9 cellular contexts compared by ENCODE assay signal in genomic region chr6:36386495-36387439, GRCh38. TPM values are rescaled to one million over a fixed set of nuclear protein-coding genes. Genes with fewer than 3 reads are reported as not detected.
A peak's percentile ranks its signal among the peaks of the same experiment; 100 is the strongest.
DNase-seq lines count a peak whose midpoint lies in the region; ATAC-seq and TF ChIP-seq lines count a peak whose summit lies in the region.
"Had no signal": no experiment of that assay in that cellular context is flagged by ENCODE, and none has a peak within 500 bp of the region (broad histone marks: within the 10 kb centered on the region; RNA-seq: fewer than 3 reads in every experiment).

No MANE protein-coding gene starts in this region.

- H3K27ac Mint-ChIP-seq in activated T-cell treated with anti-CD3 and anti-CD28 coated beads, Interleukin-2, amount 50 U/mL, for 24 hours = peak overlapping the region; percentile 85
- H3K27ac Mint-ChIP-seq in natural killer cell treated with Interleukin-12 subunit alpha and Interleukin-12 subunit beta and Interleukin-15 and Interleukin-18, amount 100 ng/mL, for 72 hours = peak overlapping the region; percentile 90 to 97

- H3K4me2 ChIP-seq in MM.1S (ENCODE audit: low read depth, low read length) = peak overlapping the region; percentile 99

- TF ChIP-seq CTCF in MM.1S (IDR thresholded peaks at IDR 0.05; ENCODE audit: low read length) = no peak
- TF ChIP-seq CTCF in fibroblast of the aortic adventitia (IDR thresholded peaks at IDR 0.05; ENCODE audit: insufficient read depth, low read length) = peak; percentile 46

- peak overlapping the region; percentile 77 for H3K4me3 Mint-ChIP-seq in activated T-cell treated with anti-CD3 and anti-CD28 coated beads, Interleukin-2, amount 50 U/mL, for 24 hours
- peak overlapping the region; percentile 96 for H3K4me3 Mint-ChIP-seq in natural killer cell treated with Interleukin-12 subunit alpha and Interleukin-12 subunit beta and Interleukin-15 and Interleukin-18, amount 100 ng/mL, for 72 hours

- H3K9me3 ChIP-seq in MM.1S (replicated peaks; ENCODE audit: insufficient read depth, low read length) = no peaks in the 10 kb centered on the region

- DNase-seq in EL (peak; percentile 66), MM.1S (no peak), fibroblast of the aortic adventitia (ENCODE audit: low read depth) (peak; percentile 77), DMS153 (lab: John Stamatoyannopoulos, UW) (no peak)
- peak; percentile 44 for DNase-seq in activated T-cell treated with anti-CD3 and anti-CD28 coated beads, Interleukin-2, amount 50 U/mL, for 24 hours
- DNase-seq in natural killer cell treated with Interleukin-12 subunit alpha and Interleukin-12 subunit beta and Interleukin-15 and Interleukin-18, amount 100 ng/mL, for 72 hours (ENCODE audit: low spot score) = no peak

- ATAC-seq in natural killer cell treated with Interleukin-12 subunit alpha and Interleukin-12 subunit beta and Interleukin-15 and Interleukin-18, amount 100 ng/mL, for 72 hours = peak; percentile 43 to 46
- no peak for ATAC-seq in HG02642 (IDR thresholded peaks at IDR 0.05; ENCODE audit: poor library complexity, unreplicated experiment)
- no peak for ATAC-seq in HG02870 (IDR thresholded peaks at IDR 0.05; ENCODE audit: unreplicated experiment)

- H3K36me3 ChIP-seq in MM.1S (replicated peaks; ENCODE audit: insufficient read depth, low read length) = no peaks in the 10 kb centered on the region

- no peaks in the 10 kb centered on the region for H4K20me1 ChIP-seq in MM.1S (ENCODE audit: insufficient read depth, low read length)

- peaks cover 8% of the 10 kb centered on the region; the same call in 1 of the 2 replicates for H3K4me1 ChIP-seq in MM.1S (ENCODE audit: low read length)

- no peaks in the 10 kb centered on the region for H3K9me2 ChIP-seq in MM.1S (replicated peaks; ENCODE audit: insufficient read depth, low read length)

- no peak overlapping the region for H3K27ac ChIP-seq in MM.1S (ENCODE audit: low read length)

- no peaks in the 10 kb centered on the region for H3K9me3 Mint-ChIP-seq in activated T-cell treated with anti-CD3 and anti-CD28 coated beads, Interleukin-2, amount 50 U/mL, for 24 hours
- no peaks in the 10 kb centered on the region for H3K9me3 Mint-ChIP-seq in natural killer cell treated with Interleukin-12 subunit alpha and Interleukin-12 subunit beta and Interleukin-15 and Interleukin-18, amount 100 ng/mL, for 72 hours

- peak overlapping the region; percentile 90 for H2AFZ ChIP-seq in MM.1S (ENCODE audit: low read length)

- H3K36me3 Mint-ChIP-seq in activated T-cell treated with anti-CD3 and anti-CD28 coated beads, Interleukin-2, amount 50 U/mL, for 24 hours (ENCODE audit: low read depth) = no peaks in the 10 kb centered on the region
- H3K36me3 Mint-ChIP-seq in natural killer cell treated with Interleukin-12 subunit alpha and Interleukin-12 subunit beta and Interleukin-15 and Interleukin-18, amount 100 ng/mL, for 72 hours = no peaks in the 10 kb centered on the region

- 0 out of 2 replicates have a peak, but pooled peaks cover 7% of the 10 kb centered on the region for H3F3A ChIP-seq in MM.1S (ENCODE audit: insufficient read depth, low read length)

- peaks cover 46% of the 10 kb centered on the region for H3K27me3 Mint-ChIP-seq in activated T-cell treated with anti-CD3 and anti-CD28 coated beads, Interleukin-2, amount 50 U/mL, for 24 hours
- peaks cover 9 to 23% of the 10 kb centered on the region in 2 donors for H3K27me3 Mint-ChIP-seq in natural killer cell treated with Interleukin-12 subunit alpha and Interleukin-12 subunit beta and Interleukin-15 and Interleukin-18, amount 100 ng/mL, for 72 hours

- peak overlapping the region; percentile 23; the same call in 1 of the 2 replicates for H3K9ac ChIP-seq in MM.1S (ENCODE audit: low read length)

- peaks cover 26% of the 10 kb centered on the region for H3K27me3 ChIP-seq in MM.1S (replicated peaks; ENCODE audit: insufficient read depth, low read length)

- H3K79me2 ChIP-seq in MM.1S (ENCODE audit: low read length) = no peaks in the 10 kb centered on the region

- H3K4me3 ChIP-seq in MM.1S (ENCODE audit: low read length) (peak overlapping the region; percentile 72), fibroblast of the aortic adventitia (ENCODE audit: low read depth, low read length) (peak overlapping the region; percentile 72)

- peaks cover 37% of the 10 kb centered on the region for H3K4me1 Mint-ChIP-seq in activated T-cell treated with anti-CD3 and anti-CD28 coated beads, Interleukin-2, amount 50 U/mL, for 24 hours (ENCODE audit: low read depth)
- H3K4me1 Mint-ChIP-seq in natural killer cell treated with Interleukin-12 subunit alpha and Interleukin-12 subunit beta and Interleukin-15 and Interleukin-18, amount 100 ng/mL, for 72 hours (ENCODE audit: low read depth in 2 of 2) = peaks cover 47 to 52% of the 10 kb centered on the region in 2 donors

RNA-seq across cellular contexts. Expression of gene ETV7, which starts 0.7 kb away (rescaled TPM):
- 0.09 TPM in 1 of 2 replicates, not detected in the other for total RNA-seq in fibroblast of the aortic adventitia (ENCODE audit: low replicate concordance)
- total RNA-seq in natural killer cell treated with Interleukin-12 subunit alpha and Interleukin-12 subunit beta and Interleukin-15 and Interleukin-18, amount 100 ng/mL, for 72 hours = 10 to 100 TPM in 1 of 2 donors, 1 to 10 TPM in 1; 6.9 to 19.8 TPM

RNA-seq across cellular contexts. Expression of gene BNIP5, which starts 50.1 kb away (rescaled TPM):
- total RNA-seq in fibroblast of the aortic adventitia (ENCODE audit: low replicate concordance) = not detected in 2 replicates
- total RNA-seq in natural killer cell treated with Interleukin-12 subunit alpha and Interleukin-12 subunit beta and Interleukin-15 and Interleukin-18, amount 100 ng/mL, for 72 hours = not detected
- total RNA-seq: activated CD8-positive, alpha-beta memory T cell treated with anti-CD3 and anti-CD28 coated beads for 36 hours had no signal

RNA-seq across cellular contexts. Expression of gene PXT1, which starts 55.9 kb away (rescaled TPM):
- not detected in 2 replicates for total RNA-seq in fibroblast of the aortic adventitia (ENCODE audit: low replicate concordance)
- total RNA-seq in natural killer cell treated with Interleukin-12 subunit alpha and Interleukin-12 subunit beta and Interleukin-15 and Interleukin-18, amount 100 ng/mL, for 72 hours = under 1 TPM; 0.20 to 0.31 TPM

RNA-seq across cellular contexts. Expression of gene KCTD20, which starts 56.0 kb away (rescaled TPM):
- 48.6 and 57.6 TPM in 2 replicates for total RNA-seq in fibroblast of the aortic adventitia (ENCODE audit: low replicate concordance)
- total RNA-seq in natural killer cell treated with Interleukin-12 subunit alpha and Interleukin-12 subunit beta and Interleukin-15 and Interleukin-18, amount 100 ng/mL, for 72 hours = 10 to 100 TPM; 61.4 to 62.4 TPM

Comparison
In these comparisons a context has a peak if more than half of its experiments do, and no peak if none do; other contexts are left out.
1. DNase-seq: peak in EL (single experiment), activated T-cell treated with anti-CD3 and anti-CD28 coated beads, Interleukin-2, amount 50 U/mL, for 24 hours (single experiment) and fibroblast of the aortic adventitia (single experiment); none in MM.1S (single experiment), natural killer cell treated with Interleukin-12 subunit alpha and Interleukin-12 subunit beta and Interleukin-15 and Interleukin-18, amount 100 ng/mL, for 72 hours (single experiment) and DMS153 (single experiment).
2. ATAC-seq: peak in natural killer cell treated with Interleukin-12 subunit alpha and Interleukin-12 subunit beta and Interleukin-15 and Interleukin-18, amount 100 ng/mL, for 72 hours (2 of 2); none in HG02642 (single experiment) and HG02870 (single experiment).